ENCODE assay signal across 8 cellular contexts in genomic region chr6:89353118-89353556, GRCh38. TPM values are rescaled to one million over a fixed set of nuclear protein-coding genes. Genes with fewer than 3 reads are reported as not detected.
DNase-seq lines count a peak whose midpoint lies in the region; ATAC-seq and TF ChIP-seq lines count a peak whose summit lies in the region.

No MANE protein-coding gene starts in this region.

- TF ChIP-seq POLR2A in IMR-90 (IDR thresholded peaks at IDR 0.05; ENCODE audit: low read depth, low read length) = no peak

- peak overlapping the region; percentile 84 for H3K27ac ChIP-seq in IMR-90 (ENCODE audit: insufficient read depth, low read length)

- peaks cover 5 to 31% of the 10 kb centered on the region in 2 experiments; a peak in 3 of 4 replicates for H3K79me1 ChIP-seq in IMR-90 (ENCODE audit: low read depth in 1 of 2, low read length in 2 of 2)

- peak overlapping the region; percentile 21 for H3K4me2 ChIP-seq in IMR-90 (ENCODE audit: low read depth, low read length)

- peak overlapping the region; percentile 75 for H2BK5ac ChIP-seq in IMR-90 (ENCODE audit: low read depth, low read length, poor library complexity, severe bottlenecking)

- H3K9ac ChIP-seq in IMR-90 (ENCODE audit: low read depth, low read length) = peak overlapping the region; percentile 59

- intact Hi-C loops in IMR-90 (cut with micrococcal nuclease) = loop anchor here (5.0 kb wide), 2 partner anchors 271 to 371 kb away; partner anchors contain the start of gene PNRC1

- no peak overlapping the region for H3K23ac ChIP-seq in IMR-90 (ENCODE audit: low read depth, low read length)

- H3K4me1 Mint-ChIP-seq in activated naive CD8-positive, alpha-beta T cell (ENCODE audit: low read depth) = peaks cover 79% of the 10 kb centered on the region
- H3K4me1 Mint-ChIP-seq in stimulated activated naive CD8-positive, alpha-beta T cell treated with anti-CD3 and anti-CD28 coated beads, Interleukin-15, amount 100 ng/mL, for 72 hours = peaks cover 77% of the 10 kb centered on the region

- ATAC-seq in IMR-90 (ENCODE audit: low read depth) = no peak
- ATAC-seq in stimulated activated naive CD8-positive, alpha-beta T cell treated with anti-CD3 and anti-CD28 coated beads, Interleukin-15, amount 100 ng/mL, for 72 hours = peak; percentile 43

- peak overlapping the region; percentile 75 for H3K14ac ChIP-seq in IMR-90 (replicated peaks; ENCODE audit: low read depth, low read length)

- peak overlapping the region; percentile 84 for H3K27ac Mint-ChIP-seq in activated naive CD8-positive, alpha-beta T cell
- H3K27ac Mint-ChIP-seq in stimulated activated naive CD8-positive, alpha-beta T cell treated with anti-CD3 and anti-CD28 coated beads, Interleukin-15, amount 100 ng/mL, for 72 hours = peak overlapping the region; percentile 94 to 96

- no peak for DNase-seq in IMR-90
- no peak for DNase-seq in stimulated activated naive CD8-positive, alpha-beta T cell treated with anti-CD3 and anti-CD28 coated beads, Interleukin-15, amount 100 ng/mL, for 72 hours
- no peak for DNase-seq in GM13976 (ENCODE audit: low spot score)
- DNase-seq in activated CD4-positive, CD25-positive, alpha-beta regulatory T cell treated with anti-CD3 and anti-CD28 coated beads, Interleukin-2, amount 50 U/mL, for 72 hours = no peak
- DNase-seq in stimulated activated CD4-positive, alpha-beta T cell treated with anti-CD3 and anti-CD28 coated beads, Interleukin-2, amount 100 ng/mL, for 24 hours = no peak
- DNase-seq in COR-L47 (lab: John Stamatoyannopoulos, UW) = no peak

- dilution Hi-C loops in IMR-90 (cut with HindIII; ENCODE audit: low sequenced_read_pairs, unreplicated experiment) = no loop called here

- CTCF ChIA-PET in IMR-90 (lab: Yijun Ruan, JAX) = no interaction called here

- peak overlapping the region; percentile 77; the same call in 1 of the 2 replicates for H2AK5ac ChIP-seq in IMR-90 (ENCODE audit: low read depth, low read length)

- H3K4me1 ChIP-seq in IMR-90 (ENCODE audit: control insufficient read depth, insufficient read depth, low read length) = peaks cover 5% of the 10 kb centered on the region

- TF ChIP-seq RAD21 in IMR-90 (IDR thresholded peaks at IDR 0.05; ENCODE audit: low read length) = no peak

- peaks cover 26% of the 10 kb centered on the region; the same call in 1 of the 2 replicates for H4K20me1 ChIP-seq in IMR-90 (ENCODE audit: insufficient read depth, low read length)

- WGBS in IMR-90 (ENCODE audit: extremely low coverage in 2 of 2, insufficient read length in 1 of 2), 2 experiments = 87% methylated on average over 9 of the region's 27 CpGs; no CpG with 5 or more reads in 1 of the 2 experiments

- no peak overlapping the region for H2BK15ac ChIP-seq in IMR-90 (ENCODE audit: low read depth, low read length)

- peaks cover 3% of the 10 kb centered on the region for H3K36me3 Mint-ChIP-seq in activated naive CD8-positive, alpha-beta T cell

- H3K9me3 Mint-ChIP-seq in activated naive CD8-positive, alpha-beta T cell (ENCODE audit: low read depth) = no peaks in the 10 kb centered on the region
- peaks cover 0 to 4% of the 10 kb centered on the region in 2 donors for H3K9me3 Mint-ChIP-seq in stimulated activated naive CD8-positive, alpha-beta T cell treated with anti-CD3 and anti-CD28 coated beads, Interleukin-15, amount 100 ng/mL, for 72 hours

- POLR2A ChIA-PET in IMR-90 (lab: Charles Lee; ENCODE audit: unreplicated experiment) = no interaction called here

- H2AFZ ChIP-seq in IMR-90 (replicated peaks; ENCODE audit: low read length, poor library complexity) = peak overlapping the region; percentile 92

- H3K4me3 ChIP-seq in IMR-90 (ENCODE audit: insufficient read depth, low read depth, low read length) (peak overlapping the region; percentile 99), iPS-11a (ENCODE audit: low read depth, low read length) (peak overlapping the region; percentile 71)

- peak overlapping the region; percentile 81 for H4K91ac ChIP-seq in IMR-90 (ENCODE audit: insufficient read depth, low read depth, low read length)

- peak overlapping the region; percentile 91 to 99 for H4K8ac ChIP-seq in IMR-90 (ENCODE audit: low read depth in 2 of 2, low read length in 2 of 2)

- peak overlapping the region; percentile 92 for H2AK9ac ChIP-seq in IMR-90 (replicated peaks; ENCODE audit: low read depth, low read length, poor library complexity)

- H3K27me3 Mint-ChIP-seq in activated naive CD8-positive, alpha-beta T cell = no peaks in the 10 kb centered on the region
- no peaks in the 10 kb centered on the region for H3K27me3 Mint-ChIP-seq in stimulated activated naive CD8-positive, alpha-beta T cell treated with anti-CD3 and anti-CD28 coated beads, Interleukin-15, amount 100 ng/mL, for 72 hours

- H3K36me3 ChIP-seq in IMR-90 (ENCODE audit: control insufficient read depth, insufficient read depth, low read length) = no peaks in the 10 kb centered on the region

- H3K56ac ChIP-seq in IMR-90 (ENCODE audit: extremely low read depth, insufficient read depth, low read length) = peak overlapping the region; percentile 40; the same call in 1 of the 2 replicates

- H2BK20ac ChIP-seq in IMR-90 (ENCODE audit: low read depth, low read length) = no peak overlapping the region

- H3K9me1 ChIP-seq in IMR-90 (ENCODE audit: insufficient read depth, low read length) = peaks cover 7% of the 10 kb centered on the region

- H2BK120ac ChIP-seq in IMR-90 (ENCODE audit: low read depth, low read length) = 0 out of 2 replicates have a peak overlapping the region, but pooled peaks have one; percentile 10

- H3K18ac ChIP-seq in IMR-90 (ENCODE audit: low read depth, low read length) = peak overlapping the region; percentile 6; the same call in 1 of the 2 replicates

- H3K4ac ChIP-seq in IMR-90 (ENCODE audit: low read depth, low read length) = peak overlapping the region; percentile 82

- H3K27me3 ChIP-seq in IMR-90 (ENCODE audit: control insufficient read depth, insufficient read depth, low read length) = no peaks in the 10 kb centered on the region

- H3K4me3 Mint-ChIP-seq in activated naive CD8-positive, alpha-beta T cell = peak overlapping the region; percentile 85
- peak overlapping the region; percentile 94 to 98 for H3K4me3 Mint-ChIP-seq in stimulated activated naive CD8-positive, alpha-beta T cell treated with anti-CD3 and anti-CD28 coated beads, Interleukin-15, amount 100 ng/mL, for 72 hours

- peak overlapping the region; percentile 89 for H4K5ac ChIP-seq in IMR-90 (ENCODE audit: low read depth, low read length)

- TF ChIP-seq CTCF in IMR-90 (conservative IDR thresholded peaks at IDR 0.05; ENCODE audit: low read depth, low read length) (no peak), GM13976 (IDR thresholded peaks at IDR 0.05; ENCODE audit: borderline replicate concordance, control extremely low read depth, extremely low read depth, insufficient read depth, missing control alignments) (no peak)

- BruUV-seq in IMR-90 (replicated peaks; lab: Mats Ljungman, UMichigan) = TSS peak; percentile 90

- in situ Hi-C loops in IMR-90 (cut with MboI; ENCODE audit: low sequenced_read_pairs) = loop anchor here (25.0 kb wide), 2 partner anchors 216 to 366 kb away; partner anchors contain the start of gene PM20D2
- in situ Hi-C loops in GM13976 (cut with MboI; ENCODE audit: low sequenced_read_pairs, unreplicated experiment) = no loop called here

- no peaks in the 10 kb centered on the region for H3K9me3 ChIP-seq in IMR-90 (ENCODE audit: control insufficient read depth, insufficient read depth, low read length)

TF ChIP-seq in IMR-90, 13 proteins besides CTCF, POLR2A, EP300 and RAD21:
- TF ChIP-seq MAFK (IDR thresholded peaks at IDR 0.05; ENCODE audit: low read depth, low read length) (no peak), USF2 (IDR thresholded peaks at IDR 0.05; ENCODE audit: low read depth, low read length) (no peak), RCOR1 (IDR thresholded peaks at IDR 0.05; ENCODE audit: insufficient replicate concordance, low read length) (no peak), NFE2L2 (IDR thresholded peaks at IDR 0.05; ENCODE audit: low read depth, low read length) (no peak), MAZ (IDR thresholded peaks at IDR 0.05; ENCODE audit: borderline replicate concordance, low read depth, low read length) (no peak), RFX5 (IDR thresholded peaks at IDR 0.05; ENCODE audit: low read depth, low read length) (no peak)

RNA-seq across cellular contexts. Expression of gene UBE2J1, which starts 0.6 kb away (rescaled TPM):
- total RNA-seq in IMR-90 (2012; rRNA removed) = 35.3 and 37.8 TPM in 2 replicates
- 19.8 and 20.9 TPM in 2 replicates for polyA plus RNA-seq in IMR-90 (2012; rRNA removed)
- polyA plus RNA-seq in IMR-90 (2012; cell fraction: cytosol; rRNA removed) = 7.4 and 9.8 TPM in 2 replicates
- polyA plus RNA-seq in IMR-90 (2012; cell fraction: nucleus; rRNA removed; ENCODE audit: low replicate concordance) = 3.3 and 14.2 TPM in 2 replicates

RNA-seq across cellular contexts. Expression of gene GABRR2, which starts 38.0 kb away (rescaled TPM):
- total RNA-seq in IMR-90 (2012; rRNA removed) = under 0.01 TPM in 1 of 2 replicates, not detected in the other
- 0.24 and 0.26 TPM in 2 replicates for polyA plus RNA-seq in IMR-90 (2012; rRNA removed)
- polyA plus RNA-seq in IMR-90 (2012; cell fraction: cytosol; rRNA removed) = 0.16 TPM in 1 of 2 replicates, not detected in the other
- polyA plus RNA-seq in IMR-90 (2012; cell fraction: nucleus; rRNA removed; ENCODE audit: low replicate concordance) = 1.4 and 2.4 TPM in 2 replicates

RNA-seq across cellular contexts. Expression of gene RRAGD, which starts 58.9 kb away (rescaled TPM):
- not detected in 2 replicates for total RNA-seq in IMR-90 (2012; rRNA removed)
- not detected in 2 replicates for polyA plus RNA-seq in IMR-90 (2012; rRNA removed)
- not detected in 2 replicates for polyA plus RNA-seq in IMR-90 (2012; cell fraction: cytosol; rRNA removed)
- polyA plus RNA-seq in IMR-90 (2012; cell fraction: nucleus; rRNA removed; ENCODE audit: low replicate concordance) = not detected in 2 replicates
